Comparison of ENCODE assay signal across 8 cellular contexts in the genomic region with DNA sequence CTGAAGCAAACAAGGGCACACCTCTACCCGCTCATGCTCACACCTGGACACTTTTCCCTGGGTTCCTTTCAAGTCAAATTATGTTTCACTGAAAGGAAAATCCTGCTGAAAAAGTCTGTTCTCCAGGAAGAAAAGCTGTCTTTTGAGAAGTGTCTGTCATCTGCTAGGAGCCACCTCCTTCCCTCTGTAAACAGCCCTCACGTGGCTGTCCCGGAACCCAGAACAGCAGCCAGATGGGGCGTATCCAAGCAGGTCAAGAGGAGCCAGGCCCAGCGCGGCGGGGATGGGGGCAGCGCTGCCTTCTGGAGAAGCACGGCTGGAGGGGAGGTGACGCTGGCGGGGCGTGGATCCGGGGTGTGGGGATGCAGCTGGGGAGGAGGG. TPM values are rescaled to one million over a fixed set of nuclear protein-coding genes. Genes with fewer than 3 reads are reported as not detected.
DNase-seq lines count a peak whose midpoint lies in the region; ATAC-seq and TF ChIP-seq lines count a peak whose summit lies in the region.

PNPLA7 (minus strand) TSS at position 162 of the 381 bp plus-strand sequence. CDS start 205 bp downstream, outside the sequence.

- H3K27ac Mint-ChIP-seq in T-helper 17 cell = peak within 1 kb of the TSS; percentile 60
- H3K27ac Mint-ChIP-seq in progenitor cell of endocrine pancreas = peak within 1 kb of the TSS; percentile 91

- H3K4me1 Mint-ChIP-seq in T-helper 17 cell (peaks cover 17% of the 10 kb centered on the region), progenitor cell of endocrine pancreas (ENCODE audit: low read depth) (peaks cover 8% of the 10 kb centered on the region)

- H3K4me3 Mint-ChIP-seq in T-helper 17 cell (peak within 1 kb of the TSS; percentile 94), progenitor cell of endocrine pancreas (ENCODE audit: low read depth) (peak within 1 kb of the TSS; percentile 62)

- H3K36me3 Mint-ChIP-seq in T-helper 17 cell (ENCODE audit: low read depth) = peaks cover 3% of the 10 kb centered on the region
- H3K36me3 Mint-ChIP-seq in progenitor cell of endocrine pancreas (ENCODE audit: insufficient read depth) = peaks cover 10% of the 10 kb centered on the region

- peak in 2 of 3 donors; percentile 44 to 50 for TF ChIP-seq POLR2A in body of pancreas (IDR thresholded peaks at IDR 0.05)

- DNase-seq in GM04504 (ENCODE audit: low read depth) = peak; percentile 46
- DNase-seq in NCI-H146 (lab: John Stamatoyannopoulos, UW) = peak; percentile 82
- peak; percentile 32 to 55 (median 44) for DNase-seq in T-helper 17 cell
- DNase-seq in body of pancreas = peak; percentile 90 to 94 (median 94)
- DNase-seq in hepatic stellate cell (ENCODE audit: low spot score) = peak; percentile 89
- DNase-seq in progenitor cell of endocrine pancreas (ENCODE audit: low spot score, unreplicated experiment) = peak; percentile 45

- intact Hi-C loops in body of pancreas (cut with DNase I) = no loop called here

- peak within 1 kb of the TSS; percentile 71 to 94 (median 85) for H3K27ac ChIP-seq in body of pancreas

- ATAC-seq in T-helper 17 cell = peak; percentile 22
- peak; percentile 76 for ATAC-seq in body of pancreas
- ATAC-seq in GM19328 (IDR thresholded peaks at IDR 0.05; ENCODE audit: unreplicated experiment) = no peak
- ATAC-seq in GM18502 (IDR thresholded peaks at IDR 0.05; ENCODE audit: poor library complexity, unreplicated experiment) = no peak

- H3K27me3 Mint-ChIP-seq in T-helper 17 cell (no peaks in the 10 kb centered on the region), progenitor cell of endocrine pancreas (no peaks in the 10 kb centered on the region)

- peaks cover 0 to 2% of the 10 kb centered on the region in 2 donors for H3K36me3 ChIP-seq in body of pancreas (replicated peaks in 1 of 2; ENCODE audit: insufficient read depth in 1 of 2, low read depth in 2 of 2)

- H3K4me3 ChIP-seq in body of pancreas = peak within 1 kb of the TSS; percentile 25 to 57

- TF ChIP-seq CTCF in body of pancreas (IDR thresholded peaks at IDR 0.05) = no peak
- no peak for TF ChIP-seq CTCF in progenitor cell of endocrine pancreas (IDR thresholded peaks at IDR 0.05; ENCODE audit: unreplicated experiment)

- H3K9me3 ChIP-seq in T-helper 17 cell (ENCODE audit: control insufficient read depth, low read length, poor library complexity, severe bottlenecking) = no peaks in the 10 kb centered on the region
- H3K9me3 ChIP-seq in body of pancreas = no peaks in the 10 kb centered on the region

- 0 to 2% methylated on average over 8 to 13 of the region's 13 CpGs for WGBS in body of pancreas, 2 donors

- H3K9me3 Mint-ChIP-seq in progenitor cell of endocrine pancreas (ENCODE audit: low read depth) = peaks cover 4% of the 10 kb centered on the region

- peaks cover 35% of the 10 kb centered on the region for H3K4me1 ChIP-seq in body of pancreas

- H3K27me3 ChIP-seq in body of pancreas = no peaks in the 10 kb centered on the region

RNA-seq across cellular contexts. Expression of gene PNPLA7, which starts in this region (rescaled TPM):
- 1 to 10 TPM; 7.3 to 7.5 TPM for total RNA-seq in T-helper 17 cell
- 10 to 100 TPM; 16.1 to 27.7 TPM for total RNA-seq in body of pancreas
- 7.9 and 8.8 TPM in 2 replicates for total RNA-seq in progenitor cell of endocrine pancreas

Comparison
In these comparisons a context has a peak if more than half of its experiments do, and no peak if none do; other contexts are left out.
1. ATAC-seq: peak in T-helper 17 cell (single experiment) and body of pancreas (single experiment); none in GM19328 (single experiment) and GM18502 (single experiment).
2. Peak in every context shown above with its lines, with median percentiles within 50 percentile points of each other: DNase-seq.